Comparison of ENCODE assay signal across 15 cellular contexts in the genomic region with DNA sequence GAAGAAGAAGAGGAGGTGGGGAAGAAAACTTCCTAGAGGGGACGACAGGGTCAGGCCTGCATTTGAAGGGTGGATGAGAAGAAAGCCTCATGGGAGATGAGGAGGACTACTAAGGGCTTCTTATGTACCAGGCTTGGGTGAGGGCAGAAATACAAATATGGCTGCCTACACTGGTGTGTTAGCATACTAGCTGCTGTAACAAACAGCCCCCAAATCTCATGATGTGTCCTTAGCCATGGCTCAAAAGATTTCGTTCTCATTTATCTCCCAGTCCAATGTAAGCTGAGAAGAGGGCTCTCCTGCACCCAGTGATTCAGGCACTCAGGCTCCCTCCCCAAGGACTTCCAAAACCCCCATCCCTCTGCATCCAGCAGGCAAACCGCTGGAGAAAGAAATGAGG. TPM values are rescaled to one million over a fixed set of nuclear protein-coding genes. Genes with fewer than 3 reads are reported as not detected.
DNase-seq lines count a peak whose midpoint lies in the region; ATAC-seq, FAIRE-seq and TF ChIP-seq lines count a peak whose summit lies in the region.
"Had no signal": no experiment of that assay in that cellular context is flagged by ENCODE, and none has a peak within 500 bp of the region (broad histone marks: within the 10 kb centered on the region; RNA-seq: fewer than 3 reads in every experiment).

No MANE protein-coding gene starts in this region.

- H3K4me3 ChIP-seq in HepG2 (replicated peaks in 1 of 3; ENCODE audit: insufficient read depth in 1 of 3, low read depth in 2 of 3, low read length in 3 of 3) (no peak overlapping the region), right lobe of liver (no peak overlapping the region), breast epithelium (no peak overlapping the region), uterus (no peak overlapping the region)
- H3K4me3 ChIP-seq: spleen had no signal

- TF ChIP-seq POLR2A in HepG2 (IDR thresholded peaks at IDR 0.05; ENCODE audit: insufficient read depth in 1 of 2, low read depth in 2 of 2, low read length in 2 of 2): no peak
- TF ChIP-seq POLR2A in right lobe of liver (IDR thresholded peaks at IDR 0.05): no peak
- no peak for TF ChIP-seq POLR2A in breast epithelium (IDR thresholded peaks at IDR 0.05)
- TF ChIP-seq POLR2A in uterus (IDR thresholded peaks at IDR 0.05): no peak

- H3K4me3 Mint-ChIP-seq in osteocyte (ENCODE audit: unreplicated experiment): peak overlapping the region; percentile 10

- no peaks in the 10 kb centered on the region for H3K36me3 Mint-ChIP-seq in osteocyte (ENCODE audit: unreplicated experiment)
- H3K36me3 Mint-ChIP-seq: T-cell had no signal

- no peaks in the 10 kb centered on the region for H3K27me3 Mint-ChIP-seq in osteocyte (ENCODE audit: unreplicated experiment)

- intact Hi-C loops in HepG2 (cut with micrococcal nuclease; ENCODE audit: unreplicated experiment): loop anchor here (5.0 kb wide), 2 partner anchors 294 to 499 kb away; no protein-coding TSS in a partner anchor
- intact Hi-C loops in right lobe of liver (cut with DNase I): loop anchor here in 1 of 2 donors (5.0 kb wide), 1 partner anchor 494 kb away; no protein-coding TSS in a partner anchor
- intact Hi-C loops in breast epithelium (cut with DNase I; ENCODE audit: low total_unique reads): loop anchor here (10.0 kb wide), 1 partner anchor 396 kb away; a partner anchor contains a TSS
- intact Hi-C loops in uterus (cut with DNase I; ENCODE audit: low total_unique reads): loop anchor here (10.0 kb wide), 1 partner anchor 296 kb away; no protein-coding TSS in a partner anchor

- in situ Hi-C loops in HepG2 (cut with HindIII; ENCODE audit: extremely low pct_ligation_motif_present, low pct_unique_long_range_greater_than_20kb): loop anchor here (5.0 to 10.0 kb wide), 3 partner anchors 64 to 494 kb away; no protein-coding TSS in a partner anchor

- H3K36me3 ChIP-seq in HepG2 (replicated peaks in 1 of 2; ENCODE audit: control insufficient read depth in 1 of 2, insufficient read depth in 2 of 2, low read length in 2 of 2) (no peaks in the 10 kb centered on the region), right lobe of liver (no peaks in the 10 kb centered on the region), breast epithelium (no peaks in the 10 kb centered on the region), uterus (no peaks in the 10 kb centered on the region)
- H3K36me3 ChIP-seq: spleen had no signal

- no peaks in the 10 kb centered on the region for H4K20me1 ChIP-seq in HepG2 (ENCODE audit: insufficient read depth, low read length)

- H3K9me3 ChIP-seq in HepG2 (ENCODE audit: low read length): no peaks in the 10 kb centered on the region
- no peaks in the 10 kb centered on the region for H3K9me3 ChIP-seq in right lobe of liver
- H3K9me3 ChIP-seq in breast epithelium: no peaks in the 10 kb centered on the region
- H3K9me3 ChIP-seq in uterus: no peaks in the 10 kb centered on the region
- H3K9me3 ChIP-seq: spleen had no signal

- no peak overlapping the region for H2AFZ ChIP-seq in HepG2 (ENCODE audit: low read length)

- peak overlapping the region; percentile 95 for H3K27ac Mint-ChIP-seq in osteocyte (ENCODE audit: unreplicated experiment)

- ATAC-seq in HepG2 (no peak), right lobe of liver (no peak), GM21576 (IDR thresholded peaks at IDR 0.05; ENCODE audit: unreplicated experiment) (no peak)
- ATAC-seq: T-cell had no signal

- no peak overlapping the region for H3K4me2 ChIP-seq in HepG2 (ENCODE audit: low read depth, low read length)

- H3K4me1 Mint-ChIP-seq in osteocyte (ENCODE audit: unreplicated experiment): peaks cover 28% of the 10 kb centered on the region

- no peak for DNase-seq in HepG2 (ENCODE audit: low spot score)
- DNase-seq in right lobe of liver: no peak
- DNase-seq in breast epithelium (ENCODE audit: low spot score in 2 of 2): no peak
- DNase-seq in osteocyte (ENCODE audit: extremely low spot score, unreplicated experiment): no peak
- no peak for DNase-seq in uterus
- DNase-seq in NCI-H2196 (lab: John Stamatoyannopoulos, UW; ENCODE audit: unreplicated experiment): no peak
- DNase-seq in foreskin melanocyte: no peak
- DNase-seq: activated CD4-positive, alpha-beta T cell treated with anti-CD3 and anti-CD28 coated beads for 1 hour; NCI-H1694; NCI-H526; spleen; T-cell had no signal

- FAIRE-seq in HepG2 (lab: Jason Lieb, UNC): no peak
- FAIRE-seq: G401.6 had no signal

- POLR2A ChIA-PET in HepG2 (lab: Yijun Ruan, JAX): no interaction called here

- H3K79me2 ChIP-seq in HepG2 (ENCODE audit: insufficient read depth, low read length): no peaks in the 10 kb centered on the region

- WGBS in HepG2 (ENCODE audit: low lambda C conversion rate): 85% methylated on average over 3 of the region's 3 CpGs
- 66% methylated on average over 2 of the region's 3 CpGs for WGBS in right lobe of liver (ENCODE audit: insufficient coverage, low coverage, low lambda C conversion rate, missing lambda C conversion rate)

- TF ChIP-seq CTCF in HepG2 (CRISPR knock-in tag; IDR thresholded peaks at IDR 0.05) (no peak), right lobe of liver (IDR thresholded peaks at IDR 0.05) (no peak), breast epithelium (IDR thresholded peaks at IDR 0.05) (no peak), osteocyte (IDR thresholded peaks at IDR 0.05) (no peak), uterus (IDR thresholded peaks at IDR 0.05) (no peak)

- BruUV-seq in HepG2 (replicated peaks; lab: Mats Ljungman, UMichigan): no TSS peak

- H3K4me1 ChIP-seq in HepG2 (ENCODE audit: insufficient read depth, low read length) (peaks cover 11% of the 10 kb centered on the region), right lobe of liver (no peaks in the 10 kb centered on the region), breast epithelium (peaks cover 4 to 5% of the 10 kb centered on the region in 2 donors), uterus (no peaks in the 10 kb centered on the region)

- H3K27me3 ChIP-seq in HepG2 (ENCODE audit: control insufficient read depth in 1 of 2, insufficient read depth in 2 of 2, low read length in 2 of 2) (no peaks in the 10 kb centered on the region), right lobe of liver (no peaks in the 10 kb centered on the region), breast epithelium (no peaks in the 10 kb centered on the region), uterus (no peaks in the 10 kb centered on the region)

- no peak overlapping the region for H3K9ac ChIP-seq in HepG2 (ENCODE audit: insufficient read depth, low read depth, low read length)

- H3K9me3 Mint-ChIP-seq in osteocyte (ENCODE audit: unreplicated experiment): no peaks in the 10 kb centered on the region

- CTCF ChIA-PET in HepG2 (lab: Yijun Ruan, JAX; ENCODE audit: low intra/inter-chr PET ratio, low total read pairs): no interaction called here

- no peak for TF ChIP-seq RAD21 in HepG2 (CRISPR knock-in tag; IDR thresholded peaks at IDR 0.05)

- no peak overlapping the region for H3K27ac ChIP-seq in HepG2 (ENCODE audit: extremely low read length, insufficient read depth, low read length)
- no peak overlapping the region for H3K27ac ChIP-seq in right lobe of liver
- H3K27ac ChIP-seq in breast epithelium: peak overlapping the region; percentile 77 to 79
- peak overlapping the region; percentile 91 to 94 for H3K27ac ChIP-seq in uterus

- TF ChIP-seq EP300 in HepG2 (IDR thresholded peaks at IDR 0.05; ENCODE audit: low read depth in 2 of 2, low read length in 2 of 2) (no peak), HepG2 (CRISPR knock-in tag; IDR thresholded peaks at IDR 0.05; ENCODE audit: borderline replicate concordance) (no peak)

RNA-seq across cellular contexts. Expression of a gene that starts 11.6 kb away (rescaled TPM):
- total RNA-seq in HepG2 (2016; rRNA removed; fragmentation: Illumina TruSeq; extraction: Trizol): not detected in 2 replicates
- total RNA-seq in HepG2 (2016; cell fraction: cytosol; rRNA removed; fragmentation: Illumina TruSeq; extraction: Trizol; ENCODE audit: low read depth): not detected in 2 replicates
- not detected in 2 replicates for total RNA-seq in HepG2 (2016; cell fraction: insoluble cytoplasmic fraction; rRNA removed; fragmentation: Illumina TruSeq; extraction: Trizol)
- not detected in 2 replicates for total RNA-seq in HepG2 (2016; cell fraction: membrane; rRNA removed; fragmentation: Illumina TruSeq; extraction: Trizol)
- total RNA-seq in HepG2 (2016; cell fraction: nucleus; rRNA removed; fragmentation: Illumina TruSeq; extraction: Trizol): not detected in 2 replicates
- polyA plus RNA-seq in HepG2 (2011; rRNA removed): 0.07 TPM in 2 replicates
- 0.09 and 0.13 TPM in 2 replicates for polyA plus RNA-seq in HepG2 (2011; cell fraction: cytosol; rRNA removed)
- polyA plus RNA-seq in HepG2 (2011; cell fraction: nucleus; rRNA removed): not detected in 2 replicates
- polyA plus RNA-seq in HepG2 (2012): not detected in 2 replicates
- polyA plus RNA-seq in HepG2 (2016; cell fraction: cytosol; fragmentation: Illumina TruSeq; extraction: Trizol; ENCODE audit: low read depth): not detected in 2 replicates
- not detected in 2 replicates for polyA plus RNA-seq in HepG2 (2016; cell fraction: insoluble cytoplasmic fraction; fragmentation: Illumina TruSeq; extraction: Trizol; ENCODE audit: low read depth)
- not detected in 2 replicates for polyA plus RNA-seq in HepG2 (2016; cell fraction: membrane; fragmentation: Illumina TruSeq; extraction: Trizol; ENCODE audit: low read depth)
- polyA plus RNA-seq in HepG2 (2016; cell fraction: nucleus; fragmentation: Illumina TruSeq; extraction: Trizol; ENCODE audit: insufficient read depth, low read depth): not detected in 2 replicates
- polyA minus RNA-seq in HepG2 (2011; rRNA and poly(A)+ RNA removed; ENCODE audit: low replicate concordance): 4.6 TPM in 1 of 2 replicates, not detected in the other
- not detected in 2 replicates for polyA minus RNA-seq in HepG2 (2011; cell fraction: cytosol; rRNA and poly(A)+ RNA removed)
- not detected in 2 replicates for polyA minus RNA-seq in HepG2 (2011; cell fraction: nucleus; rRNA and poly(A)+ RNA removed)
- 10 to 100 TPM in 1 of 6 experiments, 1 to 10 TPM in 3, under 1 TPM in 2; 0.61 to 10.2 (median 1.3) TPM for total RNA-seq in right lobe of liver
- 10 to 100 TPM in 1 of 3 donors, 1 to 10 TPM in 1, under 1 TPM in 1; 0.48 to 13.1 (median 10.0) TPM for total RNA-seq in breast epithelium
- not detected in 2 replicates for total RNA-seq in osteocyte
- total RNA-seq in uterus: 1 to 10 TPM in 2 of 4 donors, not detected in 2; 1.8 to 2.5 TPM
- total RNA-seq: LHCN-M2, T-cell had no signal

RNA-seq across cellular contexts. Expression of a gene that starts 19.5 kb away (rescaled TPM):
- 6.3 and 7.5 TPM in 2 replicates for total RNA-seq in HepG2 (2016; rRNA removed; fragmentation: Illumina TruSeq; extraction: Trizol)
- 0.61 and 0.62 TPM in 2 replicates for total RNA-seq in HepG2 (2016; cell fraction: cytosol; rRNA removed; fragmentation: Illumina TruSeq; extraction: Trizol; ENCODE audit: low read depth)
- 6.6 and 6.9 TPM in 2 replicates for total RNA-seq in HepG2 (2016; cell fraction: insoluble cytoplasmic fraction; rRNA removed; fragmentation: Illumina TruSeq; extraction: Trizol)
- 2.7 and 3.1 TPM in 2 replicates for total RNA-seq in HepG2 (2016; cell fraction: membrane; rRNA removed; fragmentation: Illumina TruSeq; extraction: Trizol)
- 6.9 and 7.7 TPM in 2 replicates for total RNA-seq in HepG2 (2016; cell fraction: nucleus; rRNA removed; fragmentation: Illumina TruSeq; extraction: Trizol)
- polyA plus RNA-seq in HepG2 (2011; rRNA removed): 5.2 and 6.5 TPM in 2 replicates
- 2.7 and 4.9 TPM in 2 replicates for polyA plus RNA-seq in HepG2 (2011; cell fraction: cytosol; rRNA removed)
- polyA plus RNA-seq in HepG2 (2011; cell fraction: nucleus; rRNA removed): 2.8 and 4.1 TPM in 2 replicates
- polyA plus RNA-seq in HepG2 (2012): 4.1 and 7.0 TPM in 2 replicates
- 0.27 and 0.32 TPM in 2 replicates for polyA plus RNA-seq in HepG2 (2016; cell fraction: cytosol; fragmentation: Illumina TruSeq; extraction: Trizol; ENCODE audit: low read depth)
- 3.0 and 3.1 TPM in 2 replicates for polyA plus RNA-seq in HepG2 (2016; cell fraction: insoluble cytoplasmic fraction; fragmentation: Illumina TruSeq; extraction: Trizol; ENCODE audit: low read depth)
- polyA plus RNA-seq in HepG2 (2016; cell fraction: membrane; fragmentation: Illumina TruSeq; extraction: Trizol; ENCODE audit: low read depth): 0.72 and 0.91 TPM in 2 replicates
- polyA plus RNA-seq in HepG2 (2016; cell fraction: nucleus; fragmentation: Illumina TruSeq; extraction: Trizol; ENCODE audit: insufficient read depth, low read depth): 6.5 and 6.8 TPM in 2 replicates
- polyA minus RNA-seq in HepG2 (2011; rRNA and poly(A)+ RNA removed; ENCODE audit: low replicate concordance): 8.0 and 11.5 TPM in 2 replicates
- polyA minus RNA-seq in HepG2 (2011; cell fraction: cytosol; rRNA and poly(A)+ RNA removed): 13.2 and 18.0 TPM in 2 replicates
- 10.8 and 21.6 TPM in 2 replicates for polyA minus RNA-seq in HepG2 (2011; cell fraction: nucleus; rRNA and poly(A)+ RNA removed)
- total RNA-seq in right lobe of liver: 10 to 100 TPM; 33.5 to 42.7 (median 39.6) TPM
- total RNA-seq in breast epithelium: 10 to 100 TPM; 21.2 to 59.7 (median 25.6) TPM
- total RNA-seq in osteocyte: 11.8 and 14.3 TPM in 2 replicates
- 10 to 100 TPM in 2 of 4 donors, 1 to 10 TPM in 2; 5.3 to 19.8 (median 13.0) TPM for total RNA-seq in uterus

Comparison
In these comparisons a context has a peak if more than half of its experiments do, and no peak if none do; other contexts are left out.
1. H3K27ac ChIP-seq: peak in breast epithelium (2 of 2) and uterus (2 of 2); none in HepG2 (single experiment) and right lobe of liver (0 of 3).